In the genomic region with DNA sequence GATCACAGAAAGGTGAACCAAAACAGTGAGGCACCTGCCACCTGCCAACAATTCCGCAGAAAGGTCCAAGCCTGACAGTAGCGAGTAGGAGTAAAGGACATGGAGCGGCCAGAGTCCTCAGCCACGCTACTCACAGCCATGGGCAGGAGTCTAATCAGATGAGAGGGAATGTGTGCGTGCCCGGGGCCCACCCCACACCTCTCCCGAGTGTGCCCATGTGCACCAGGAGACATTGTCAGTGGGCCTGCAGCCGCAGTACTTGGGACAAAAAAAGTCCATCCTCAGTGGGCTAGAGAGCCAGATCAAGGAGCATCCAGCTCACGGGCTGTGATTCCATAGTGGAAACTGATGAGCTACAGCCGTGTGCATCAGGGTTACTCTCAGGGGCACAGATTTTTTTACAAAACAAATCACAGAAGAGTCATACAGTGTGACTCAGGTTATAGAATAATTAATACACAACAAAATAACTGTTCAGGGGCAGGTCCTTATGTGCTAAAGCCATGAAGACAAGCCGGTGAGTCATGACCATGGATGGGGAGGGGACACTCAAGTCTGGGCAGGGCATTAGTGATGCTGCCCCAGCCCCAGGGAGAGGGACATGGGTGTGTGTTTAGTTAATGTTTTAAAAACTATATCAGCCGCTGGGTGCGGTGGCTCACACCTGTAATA, we compare ENCODE assay signal across 23 cellular contexts. TPM values are rescaled to one million over a fixed set of nuclear protein-coding genes. Genes with fewer than 3 reads are reported as not detected.
DNase-seq lines count a peak whose midpoint lies in the region; ATAC-seq, FAIRE-seq and TF ChIP-seq lines count a peak whose summit lies in the region.
"Had no signal": no experiment of that assay in that cellular context is flagged by ENCODE, and none has a peak within 500 bp of the region (broad histone marks: within the 10 kb centered on the region; RNA-seq: fewer than 3 reads in every experiment).

No MANE protein-coding gene starts in this region.

- H3K9me3 Mint-ChIP-seq in activated CD8-positive, alpha-beta T cell treated with anti-CD3 and anti-CD28 coated beads, Interleukin-2, amount 10 ng/mL, durations not matched to agents 7 days and 5 days (ENCODE audit: insufficient read depth): no peaks in the 10 kb centered on the region
- H3K9me3 Mint-ChIP-seq in activated CD8-positive, alpha-beta T cell treated with anti-CD3 and anti-CD28 coated beads for 36 hours: no peaks in the 10 kb centered on the region
- H3K9me3 Mint-ChIP-seq in chondrocyte (ENCODE audit: low read depth): no peaks in the 10 kb centered on the region
- H3K9me3 Mint-ChIP-seq: central memory CD8-positive, alpha-beta T cell; IgD-negative memory B cell; stimulated activated naive CD8-positive, alpha-beta T cell treated with anti-CD3 and anti-CD28 coated beads, Interleukin-15, Interleukin-2, amounts not matched to agents 100 ng/mL and 50 ng/mL, for 24 hours had no signal

- no peak overlapping the region for H3K4me3 Mint-ChIP-seq in activated CD8-positive, alpha-beta T cell treated with anti-CD3 and anti-CD28 coated beads, Interleukin-2, amount 10 ng/mL, durations not matched to agents 7 days and 5 days
- H3K4me3 Mint-ChIP-seq in activated CD8-positive, alpha-beta T cell treated with anti-CD3 and anti-CD28 coated beads for 36 hours: no peak overlapping the region
- H3K4me3 Mint-ChIP-seq in chondrocyte (ENCODE audit: unreplicated experiment): no peak overlapping the region
- H3K4me3 Mint-ChIP-seq: central memory CD8-positive, alpha-beta T cell; IgD-negative memory B cell; stimulated activated naive CD8-positive, alpha-beta T cell treated with anti-CD3 and anti-CD28 coated beads, Interleukin-15, Interleukin-2, amounts not matched to agents 100 ng/mL and 50 ng/mL, for 24 hours had no signal

- TF ChIP-seq CTCF in activated CD8-positive, alpha-beta T cell treated with anti-CD3 and anti-CD28 coated beads for 36 hours (IDR thresholded peaks at IDR 0.05): no peak
- no peak for TF ChIP-seq CTCF in bronchial epithelial cell (IDR thresholded peaks at IDR 0.05; ENCODE audit: insufficient read depth, low read length, severe bottlenecking)
- no peak for TF ChIP-seq CTCF in GM10266 (IDR thresholded peaks at IDR 0.05; ENCODE audit: control insufficient read depth, insufficient read depth, low read depth, missing control alignments)
- no peak for TF ChIP-seq CTCF in chondrocyte (IDR thresholded peaks at IDR 0.05)

- DNase-seq in activated CD8-positive, alpha-beta T cell treated with anti-CD3 and anti-CD28 coated beads, Interleukin-2, amount 10 ng/mL, durations not matched to agents 7 days and 5 days: no peak
- no peak for DNase-seq in activated CD8-positive, alpha-beta T cell treated with anti-CD3 and anti-CD28 coated beads for 36 hours
- peak; percentile 63 for DNase-seq in RKO (ENCODE audit: low spot score)
- DNase-seq in bronchial epithelial cell (ENCODE audit: low read depth): peak; percentile 99
- peak; percentile 21 for DNase-seq in renal cortical epithelial cell (ENCODE audit: low read depth)
- DNase-seq in GM10266 (ENCODE audit: extremely low spot score): no peak
- DNase-seq in chondrocyte (ENCODE audit: low spot score): no peak
- DNase-seq in GOT3 (lab: John Stamatoyannopoulos, UW): no peak
- DNase-seq: activated CD4-positive, alpha-beta T cell treated with anti-CD3 and anti-CD28 coated beads, Interleukin-2, amount 50 U/mL, for 1 hour; DMS79 treated with DMSO at 0.1 percent for 48 hours; effector CD8-positive, alpha-beta T cell; gastrocnemius medialis; NCI-H1048; NCI-H69; right cardiac atrium; upper lobe of right lung had no signal

- H3K4me1 Mint-ChIP-seq in activated CD8-positive, alpha-beta T cell treated with anti-CD3 and anti-CD28 coated beads, Interleukin-2, amount 10 ng/mL, durations not matched to agents 7 days and 5 days (ENCODE audit: low read depth): peaks cover 3% of the 10 kb centered on the region
- no peaks in the 10 kb centered on the region for H3K4me1 Mint-ChIP-seq in activated CD8-positive, alpha-beta T cell treated with anti-CD3 and anti-CD28 coated beads for 36 hours (ENCODE audit: low read depth)
- H3K4me1 Mint-ChIP-seq in chondrocyte (ENCODE audit: low read depth): no peaks in the 10 kb centered on the region

- no peak for FAIRE-seq in bronchial epithelial cell (lab: Jason Lieb, UNC)
- FAIRE-seq: A204.1 had no signal

- no peak for ATAC-seq in activated CD8-positive, alpha-beta T cell treated with anti-CD3 and anti-CD28 coated beads, Interleukin-2, amount 10 ng/mL, durations not matched to agents 7 days and 5 days
- no peak for ATAC-seq in activated CD8-positive, alpha-beta T cell treated with anti-CD3 and anti-CD28 coated beads for 36 hours
- ATAC-seq: gastrocnemius medialis, right cardiac atrium, upper lobe of right lung had no signal

- CTCF ChIA-PET in activated CD8-positive, alpha-beta T cell treated with anti-CD3 and anti-CD28 coated beads, Interleukin-2, amount 10 ng/mL, durations not matched to agents 7 days and 5 days (lab: Charles Lee): interaction anchor here (1.0 kb wide), 1 partner anchor 44 kb away, joined by 3 read pairs; no protein-coding TSS in a partner anchor
- CTCF ChIA-PET in activated CD8-positive, alpha-beta T cell treated with anti-CD3 and anti-CD28 coated beads for 36 hours (lab: Charles Lee): interaction anchor here (1.4 kb wide), 1 partner anchor 15 kb away, joined by 3 read pairs; no protein-coding TSS in a partner anchor

- H3K27me3 ChIP-seq in bronchial epithelial cell (ENCODE audit: control insufficient read depth, insufficient read depth, low read length): no peaks in the 10 kb centered on the region
- H3K27me3 ChIP-seq: gastrocnemius medialis, upper lobe of right lung had no signal

- intact Hi-C loops in activated CD8-positive, alpha-beta T cell treated with anti-CD3 and anti-CD28 coated beads for 36 hours (cut with micrococcal nuclease): no loop called here

- H3K36me3 Mint-ChIP-seq in activated CD8-positive, alpha-beta T cell treated with anti-CD3 and anti-CD28 coated beads, Interleukin-2, amount 10 ng/mL, durations not matched to agents 7 days and 5 days (ENCODE audit: low read depth): peaks cover 49% of the 10 kb centered on the region
- peaks cover 37% of the 10 kb centered on the region for H3K36me3 Mint-ChIP-seq in activated CD8-positive, alpha-beta T cell treated with anti-CD3 and anti-CD28 coated beads for 36 hours (ENCODE audit: low read depth)
- peaks cover 23% of the 10 kb centered on the region for H3K36me3 Mint-ChIP-seq in chondrocyte (ENCODE audit: low read depth)

- peak overlapping the region; percentile 2 for H3K27ac Mint-ChIP-seq in activated CD8-positive, alpha-beta T cell treated with anti-CD3 and anti-CD28 coated beads, Interleukin-2, amount 10 ng/mL, durations not matched to agents 7 days and 5 days
- H3K27ac Mint-ChIP-seq in activated CD8-positive, alpha-beta T cell treated with anti-CD3 and anti-CD28 coated beads for 36 hours: no peak overlapping the region
- no peak overlapping the region for H3K27ac Mint-ChIP-seq in chondrocyte (ENCODE audit: unreplicated experiment)
- H3K27ac Mint-ChIP-seq: stimulated activated naive CD8-positive, alpha-beta T cell treated with anti-CD3 and anti-CD28 coated beads, Interleukin-15, Interleukin-2, amounts not matched to agents 100 ng/mL and 50 ng/mL, for 24 hours had no signal

- POLR2A ChIA-PET in activated CD8-positive, alpha-beta T cell treated with anti-CD3 and anti-CD28 coated beads, Interleukin-2, amount 10 ng/mL, durations not matched to agents 7 days and 5 days (lab: Charles Lee): no interaction called here
- POLR2A ChIA-PET in activated CD8-positive, alpha-beta T cell treated with anti-CD3 and anti-CD28 coated beads for 36 hours (lab: Charles Lee): no interaction called here

- peaks cover 18% of the 10 kb centered on the region for H3K36me3 ChIP-seq in bronchial epithelial cell (ENCODE audit: control insufficient read depth, insufficient read depth, low read length)

- no peak overlapping the region for H3K4me3 ChIP-seq in bronchial epithelial cell (ENCODE audit: low read depth, low read length)
- H3K4me3 ChIP-seq: gastrocnemius medialis, SK-N-MC, upper lobe of right lung had no signal

- no peaks in the 10 kb centered on the region for H3K27me3 Mint-ChIP-seq in activated CD8-positive, alpha-beta T cell treated with anti-CD3 and anti-CD28 coated beads, Interleukin-2, amount 10 ng/mL, durations not matched to agents 7 days and 5 days (ENCODE audit: low read depth)
- H3K27me3 Mint-ChIP-seq in activated CD8-positive, alpha-beta T cell treated with anti-CD3 and anti-CD28 coated beads for 36 hours: no peaks in the 10 kb centered on the region
- no peaks in the 10 kb centered on the region for H3K27me3 Mint-ChIP-seq in chondrocyte (ENCODE audit: low read depth)
- H3K27me3 Mint-ChIP-seq: central memory CD8-positive, alpha-beta T cell; IgD-negative memory B cell; stimulated activated naive CD8-positive, alpha-beta T cell treated with anti-CD3 and anti-CD28 coated beads, Interleukin-15, Interleukin-2, amounts not matched to agents 100 ng/mL and 50 ng/mL, for 24 hours had no signal

RNA-seq across cellular contexts. Expression of a gene that starts 12.0 kb away (rescaled TPM):
- total RNA-seq in activated CD8-positive, alpha-beta T cell treated with anti-CD3 and anti-CD28 coated beads, Interleukin-2, amount 10 ng/mL, durations not matched to agents 7 days and 5 days: 10 to 100 TPM; 88.0 to 90.3 TPM
- 10 to 100 TPM; 58.3 to 63.9 TPM for total RNA-seq in activated CD8-positive, alpha-beta T cell treated with anti-CD3 and anti-CD28 coated beads for 36 hours
- total RNA-seq in bronchial epithelial cell: 32.4 and 51.7 TPM in 2 replicates
- total RNA-seq in renal cortical epithelial cell: 10.8 and 43.3 TPM in 2 replicates
- total RNA-seq in chondrocyte: 30.3 to 37.3 TPM (median 34.4 TPM) in 3 replicates

RNA-seq across cellular contexts. Expression of a gene that starts 28.3 kb away (rescaled TPM):
- total RNA-seq in activated CD8-positive, alpha-beta T cell treated with anti-CD3 and anti-CD28 coated beads, Interleukin-2, amount 10 ng/mL, durations not matched to agents 7 days and 5 days: not detected
- total RNA-seq in activated CD8-positive, alpha-beta T cell treated with anti-CD3 and anti-CD28 coated beads for 36 hours: not detected
- total RNA-seq in bronchial epithelial cell: under 0.01 TPM in 1 of 2 replicates, not detected in the other
- total RNA-seq in renal cortical epithelial cell: not detected in 2 replicates
- total RNA-seq in chondrocyte: not detected in 3 replicates
- total RNA-seq: gastrocnemius medialis, liver, OCI-LY7, right cardiac atrium, upper lobe of right lung had no signal

RNA-seq across cellular contexts. Expression of a gene that starts 28.4 kb away (rescaled TPM):
- 10 to 100 TPM; 53.5 to 54.2 TPM for total RNA-seq in activated CD8-positive, alpha-beta T cell treated with anti-CD3 and anti-CD28 coated beads, Interleukin-2, amount 10 ng/mL, durations not matched to agents 7 days and 5 days
- 10 to 100 TPM; 44.4 to 45.6 TPM for total RNA-seq in activated CD8-positive, alpha-beta T cell treated with anti-CD3 and anti-CD28 coated beads for 36 hours
- total RNA-seq in bronchial epithelial cell: 39.7 and 44.5 TPM in 2 replicates
- 38.0 and 39.0 TPM in 2 replicates for total RNA-seq in renal cortical epithelial cell
- 30.6 to 36.6 TPM (median 34.0 TPM) in 3 replicates for total RNA-seq in chondrocyte

RNA-seq across cellular contexts. Expression of a gene that starts 28.7 kb away (rescaled TPM):
- 100 to 1,000 TPM; 290 to 298 TPM for total RNA-seq in activated CD8-positive, alpha-beta T cell treated with anti-CD3 and anti-CD28 coated beads, Interleukin-2, amount 10 ng/mL, durations not matched to agents 7 days and 5 days
- 100 to 1,000 TPM; 267 to 311 TPM for total RNA-seq in activated CD8-positive, alpha-beta T cell treated with anti-CD3 and anti-CD28 coated beads for 36 hours
- total RNA-seq in bronchial epithelial cell (8.4 and 14.0 TPM in 2 replicates), renal cortical epithelial cell (10.6 and 14.3 TPM in 2 replicates), chondrocyte (178 to 243 TPM (median 187 TPM) in 3 replicates)

RNA-seq across cellular contexts. Expression of a gene that starts 38.2 kb away (rescaled TPM):
- not detected for total RNA-seq in activated CD8-positive, alpha-beta T cell treated with anti-CD3 and anti-CD28 coated beads, Interleukin-2, amount 10 ng/mL, durations not matched to agents 7 days and 5 days
- under 1 TPM in 1 of 2 experiments, not detected in 1; 0.50 TPM for total RNA-seq in activated CD8-positive, alpha-beta T cell treated with anti-CD3 and anti-CD28 coated beads for 36 hours
- total RNA-seq in bronchial epithelial cell (3.9 and 4.4 TPM in 2 replicates), renal cortical epithelial cell (2.3 and 140 TPM in 2 replicates), chondrocyte (not detected in 3 replicates)
- total RNA-seq: liver, OCI-LY7 had no signal

Comparison
In these comparisons a context has a peak if more than half of its experiments do, and no peak if none do; other contexts are left out.
1. DNase-seq: peak in RKO (single experiment), bronchial epithelial cell (single experiment) and renal cortical epithelial cell (single experiment); none in activated CD8-positive, alpha-beta T cell treated with anti-CD3 and anti-CD28 coated beads, Interleukin-2, amount 10 ng/mL, durations not matched to agents 7 days and 5 days (single experiment), activated CD8-positive, alpha-beta T cell treated with anti-CD3 and anti-CD28 coated beads for 36 hours (single experiment), GM10266 (single experiment), chondrocyte (single experiment) and GOT3 (single experiment).